In the genomic region with DNA sequence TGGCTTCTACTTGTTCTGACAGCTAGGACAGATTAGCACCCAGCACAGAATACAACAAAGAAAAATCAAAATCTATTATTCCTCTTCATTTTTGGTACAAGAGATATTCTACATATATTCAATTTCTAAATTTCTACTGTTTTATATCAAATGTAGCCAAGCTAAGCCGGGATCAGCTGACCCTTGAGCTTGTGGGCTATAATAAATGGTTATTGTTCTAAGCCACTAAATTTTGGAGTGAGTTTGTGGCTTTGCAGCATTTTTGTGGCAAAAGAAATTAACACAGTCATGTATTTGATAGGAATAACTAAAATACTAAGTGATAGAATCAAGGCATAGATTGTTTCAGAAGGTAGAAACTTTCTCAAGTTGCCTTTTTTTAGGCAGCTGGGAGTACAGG, we compare ENCODE assay signal across 21 cellular contexts.
"Had no signal": no experiment of that assay in that cellular context is flagged by ENCODE, and none has a peak within 500 bp of the region (broad histone marks: within the 10 kb centered on the region; RNA-seq: fewer than 3 reads in every experiment).

No MANE protein-coding gene starts in this region.

- H3K27ac Mint-ChIP-seq: activated CD4-positive, alpha-beta memory T cell treated with anti-CD3 and anti-CD28 coated beads for 36 hours; activated CD8-positive, alpha-beta memory T cell treated with anti-CD3 and anti-CD28 coated beads, Interleukin-2, amount 10 ng/mL, durations not matched to agents 7 days and 5 days; activated naive CD8-positive, alpha-beta T cell treated with anti-CD3 and anti-CD28 coated beads for 36 hours; immature natural killer cell; natural killer cell; stimulated activated effector memory CD8-positive, alpha-beta T cell treated with anti-CD3 and anti-CD28 coated beads, Interleukin-12 subunit alpha, Interleukin-12 subunit beta, amount 100 ng/mL, for 72 hours had no signal

- ATAC-seq: activated CD8-positive, alpha-beta memory T cell treated with anti-CD3 and anti-CD28 coated beads, Interleukin-2, amount 10 ng/mL, durations not matched to agents 7 days and 5 days; body of pancreas; gastroesophageal sphincter; heart right ventricle; natural killer cell; pancreas; sciatic nerve; stimulated activated effector memory CD8-positive, alpha-beta T cell treated with anti-CD3 and anti-CD28 coated beads, Interleukin-12 subunit alpha, Interleukin-12 subunit beta, amount 100 ng/mL, for 72 hours had no signal

- H3K4me3 ChIP-seq: body of pancreas, colonic mucosa, gastroesophageal sphincter, heart right ventricle, pancreas, stomach, tibial artery had no signal

- H3K36me3 Mint-ChIP-seq: activated CD4-positive, alpha-beta memory T cell treated with anti-CD3 and anti-CD28 coated beads for 36 hours; activated CD8-positive, alpha-beta memory T cell treated with anti-CD3 and anti-CD28 coated beads, Interleukin-2, amount 10 ng/mL, durations not matched to agents 7 days and 5 days; immature natural killer cell; natural killer cell; stimulated activated effector memory CD8-positive, alpha-beta T cell treated with anti-CD3 and anti-CD28 coated beads, Interleukin-12 subunit alpha, Interleukin-12 subunit beta, amount 100 ng/mL, for 72 hours had no signal

- H3K36me3 ChIP-seq: colonic mucosa, gastroesophageal sphincter, heart right ventricle, pancreas, stomach, tibial artery, WERI-Rb-1 had no signal

- H3K9me3 Mint-ChIP-seq: activated CD4-positive, alpha-beta memory T cell treated with anti-CD3 and anti-CD28 coated beads for 36 hours; activated naive CD8-positive, alpha-beta T cell treated with anti-CD3 and anti-CD28 coated beads for 36 hours; immature natural killer cell; stimulated activated effector memory CD8-positive, alpha-beta T cell treated with anti-CD3 and anti-CD28 coated beads, Interleukin-12 subunit alpha, Interleukin-12 subunit beta, amount 100 ng/mL, for 72 hours had no signal

- H3K27ac ChIP-seq: body of pancreas, colonic mucosa, heart right ventricle, pancreas, stomach, tibial artery, WERI-Rb-1 had no signal

- H3K4me1 ChIP-seq: colonic mucosa had no signal

- H3K9me3 ChIP-seq: body of pancreas, colonic mucosa, gastroesophageal sphincter, heart right ventricle, pancreas, stomach, tibial artery had no signal

- DNase-seq: activated CD4-positive, alpha-beta memory T cell treated with anti-CD3 and anti-CD28 coated beads for 36 hours; activated CD8-positive, alpha-beta memory T cell treated with anti-CD3 and anti-CD28 coated beads, Interleukin-2, amount 10 ng/mL, durations not matched to agents 7 days and 5 days; activated naive CD4-positive, alpha-beta T cell; activated naive CD8-positive, alpha-beta T cell treated with anti-CD3 and anti-CD28 coated beads for 36 hours; amniotic stem cell; body of pancreas; central memory CD4-positive, alpha-beta T cell; colonic mucosa; erythroblast; heart right ventricle; immature natural killer cell; natural killer cell; pancreas; stimulated activated CD4-positive, alpha-beta T cell treated with anti-CD3 and anti-CD28 coated beads, Interleukin-4, amount 100 ng/mL, for 24 hours; stomach; T-helper 2 cell; tibial artery; WERI-Rb-1 had no signal

- H3K4me3 Mint-ChIP-seq: activated CD4-positive, alpha-beta memory T cell treated with anti-CD3 and anti-CD28 coated beads for 36 hours; activated CD8-positive, alpha-beta memory T cell treated with anti-CD3 and anti-CD28 coated beads, Interleukin-2, amount 10 ng/mL, durations not matched to agents 7 days and 5 days; activated naive CD8-positive, alpha-beta T cell treated with anti-CD3 and anti-CD28 coated beads for 36 hours; immature natural killer cell; natural killer cell; stimulated activated effector memory CD8-positive, alpha-beta T cell treated with anti-CD3 and anti-CD28 coated beads, Interleukin-12 subunit alpha, Interleukin-12 subunit beta, amount 100 ng/mL, for 72 hours had no signal

- H3K4me1 Mint-ChIP-seq: activated CD8-positive, alpha-beta memory T cell treated with anti-CD3 and anti-CD28 coated beads, Interleukin-2, amount 10 ng/mL, durations not matched to agents 7 days and 5 days; immature natural killer cell; natural killer cell; stimulated activated effector memory CD8-positive, alpha-beta T cell treated with anti-CD3 and anti-CD28 coated beads, Interleukin-12 subunit alpha, Interleukin-12 subunit beta, amount 100 ng/mL, for 72 hours had no signal

- H3K27me3 ChIP-seq: body of pancreas, colonic mucosa, gastroesophageal sphincter, heart right ventricle, pancreas, stomach, tibial artery had no signal

- H3K27me3 Mint-ChIP-seq: activated CD4-positive, alpha-beta memory T cell treated with anti-CD3 and anti-CD28 coated beads for 36 hours; activated CD8-positive, alpha-beta memory T cell treated with anti-CD3 and anti-CD28 coated beads, Interleukin-2, amount 10 ng/mL, durations not matched to agents 7 days and 5 days; activated naive CD8-positive, alpha-beta T cell treated with anti-CD3 and anti-CD28 coated beads for 36 hours had no signal
